ENCODE assay signal across 1 cellular context in the genomic region with DNA sequence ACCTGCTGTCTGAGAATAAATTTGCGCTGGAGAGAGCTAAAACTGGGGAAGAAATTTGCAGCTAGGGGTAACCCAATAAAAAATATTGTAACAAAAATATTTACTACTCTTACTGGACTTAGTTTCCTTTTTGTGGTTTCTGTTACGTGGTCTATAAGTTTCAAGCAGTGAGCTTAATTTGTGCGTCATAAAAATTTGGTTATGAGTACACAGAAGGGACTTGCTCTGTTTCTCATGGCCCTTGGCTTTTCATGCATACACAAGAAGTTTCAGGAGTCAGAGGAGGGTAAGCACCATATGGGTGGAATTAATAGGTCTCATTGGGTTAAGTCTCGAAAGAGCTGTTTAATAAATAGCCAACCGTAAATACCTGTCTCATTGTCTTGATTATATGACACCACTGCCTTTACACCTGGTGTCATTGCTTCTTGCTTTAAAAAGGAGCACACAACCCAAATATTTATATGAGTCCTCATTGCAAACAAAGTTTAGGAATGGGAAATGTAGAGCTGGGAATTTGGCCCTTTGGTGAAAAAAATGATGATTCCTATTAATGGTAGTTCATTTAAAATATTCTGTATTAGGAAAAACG.
TF ChIP-seq lines count a peak whose summit lies in the region.

No MANE protein-coding gene starts in this region.

TF ChIP-seq in liver, 16 proteins besides CTCF, POLR2A, EP300 and RAD21 (continued from another document):
- TF ChIP-seq REST (IDR thresholded peaks at IDR 0.05) = no peak
- no peak for TF ChIP-seq TAF1 (conservative IDR thresholded peaks at IDR 0.05)
